In genomic region chr6:26033132-26033941, GRCh38 we compare ENCODE assay signal across 1 cellular context.
TF ChIP-seq lines count a peak whose summit lies in the region.

No MANE protein-coding gene starts in this region.

TF ChIP-seq in HepG2, 621 proteins besides CTCF, POLR2A, EP300 and RAD21 (continued from another document and continues in another):
- TF ChIP-seq PRDM15 (CRISPR knock-in tag; IDR thresholded peaks at IDR 0.05) (no peak), TFDP1 (CRISPR knock-in tag; IDR thresholded peaks at IDR 0.05; ENCODE audit: borderline replicate concordance) (peak; percentile 72; the same call in 1 of the 2 replicates), JDP2 (CRISPR knock-in tag; IDR thresholded peaks at IDR 0.05; ENCODE audit: borderline replicate concordance) (no peak), MXI1 (IDR thresholded peaks at IDR 0.05; ENCODE audit: borderline replicate concordance, low read depth, low read length) (0 out of 3 replicates have a peak, but pooled peaks have one; percentile 26), TCF7L2 (IDR thresholded peaks at IDR 0.05; ENCODE audit: low read depth, low read length) (no peak), SCMH1 (CRISPR knock-in tag; IDR thresholded peaks at IDR 0.05; ENCODE audit: borderline replicate concordance) (no peak), ZSCAN20 (CRISPR knock-in tag; IDR thresholded peaks at IDR 0.05; ENCODE audit: borderline replicate concordance) (0 out of 2 replicates have a peak, but pooled peaks have one; percentile 44), NR1H2 (CRISPR knock-in tag; IDR thresholded peaks at IDR 0.05; ENCODE audit: borderline replicate concordance, low read depth) (no peak), HES4 (CRISPR knock-in tag; IDR thresholded peaks at IDR 0.05; ENCODE audit: borderline replicate concordance) (no peak), ZNF17 (CRISPR knock-in tag; IDR thresholded peaks at IDR 0.05) (no peak), IKZF1 (IDR thresholded peaks at IDR 0.05) (no peak), ZNF549 (CRISPR knock-in tag; IDR thresholded peaks at IDR 0.05) (no peak), HNF1B (CRISPR knock-in tag; IDR thresholded peaks at IDR 0.05) (peak; percentile 79), CAMTA2 (CRISPR knock-in tag; IDR thresholded peaks at IDR 0.05; ENCODE audit: borderline replicate concordance) (peak; percentile 33; the same call in 1 of the 2 replicates), CBFB (CRISPR knock-in tag; IDR thresholded peaks at IDR 0.05) (peak; percentile 68; the same call in 1 of the 2 replicates), ARID3A (IDR thresholded peaks at IDR 0.05; ENCODE audit: low read depth, low read length) (no peak; the same call in none of the 2 replicates), ZNF501 (CRISPR knock-in tag; IDR thresholded peaks at IDR 0.05) (peak; percentile 86), CEBPG (CRISPR knock-in tag; IDR thresholded peaks at IDR 0.05) (0 out of 2 replicates have a peak, but pooled peaks have one; percentile 12), ZNF354B (CRISPR knock-in tag; IDR thresholded peaks at IDR 0.05) (peak; percentile 29; the same call in 1 of the 2 replicates), ZFP91 (CRISPR knock-in tag; IDR thresholded peaks at IDR 0.05; ENCODE audit: borderline replicate concordance) (peak; percentile 87; the same call in 1 of the 2 replicates), CCAR2 (optimal IDR thresholded peaks at IDR 0.05; ENCODE audit: low read depth, low read length) (no peak), ZNF567 (CRISPR knock-in tag; IDR thresholded peaks at IDR 0.05; ENCODE audit: borderline replicate concordance) (no peak), ZNF546 (CRISPR knock-in tag; conservative IDR thresholded peaks at IDR 0.05) (peak; percentile 81; the same call in 1 of the 2 replicates), ZKSCAN5 (CRISPR knock-in tag; IDR thresholded peaks at IDR 0.05) (no peak), ZNF503 (CRISPR knock-in tag; IDR thresholded peaks at IDR 0.05) (no peak), TEAD3 (CRISPR knock-in tag; optimal IDR thresholded peaks at IDR 0.05; ENCODE audit: borderline replicate concordance) (peak; percentile 14), TCF12 (IDR thresholded peaks at IDR 0.05) (no peak), TCF12 (CRISPR knock-in tag; IDR thresholded peaks at IDR 0.05) (peak; percentile 67; the same call in 1 of the 2 replicates), NRL (CRISPR knock-in tag; IDR thresholded peaks at IDR 0.05; ENCODE audit: borderline replicate concordance) (peak; percentile 94; the same call in 1 of the 2 replicates), CCDC6 (CRISPR knock-in tag; IDR thresholded peaks at IDR 0.05) (peak; percentile 96), ZHX1 (CRISPR knock-in tag; IDR thresholded peaks at IDR 0.05; ENCODE audit: low read depth) (0 out of 2 replicates have a peak, but pooled peaks have one; percentile 21), ZXDC (CRISPR knock-in tag; IDR thresholded peaks at IDR 0.05) (peak; percentile 53; the same call in 1 of the 2 replicates), MTA1 (CRISPR knock-in tag; IDR thresholded peaks at IDR 0.05; ENCODE audit: borderline replicate concordance) (peak; percentile 59; the same call in 1 of the 2 replicates), GZF1 (CRISPR knock-in tag; IDR thresholded peaks at IDR 0.05) (peak; percentile 95), ZNF772 (CRISPR knock-in tag; IDR thresholded peaks at IDR 0.05) (peak; percentile 79; the same call in 1 of the 2 replicates), ZFY (CRISPR knock-in tag; IDR thresholded peaks at IDR 0.05) (peak; percentile 55; the same call in 1 of the 2 replicates), ZNF30 (CRISPR knock-in tag; IDR thresholded peaks at IDR 0.05) (no peak), ZKSCAN1 (IDR thresholded peaks at IDR 0.05; ENCODE audit: low read length) (peak; percentile 79), SIX1 (CRISPR knock-in tag; IDR thresholded peaks at IDR 0.05; ENCODE audit: borderline replicate concordance) (no peak), SAFB2 (CRISPR knock-in tag; IDR thresholded peaks at IDR 0.05; ENCODE audit: borderline replicate concordance, low read depth) (peak; percentile 52; the same call in 1 of the 2 replicates), ZNF552 (CRISPR knock-in tag; IDR thresholded peaks at IDR 0.05; ENCODE audit: borderline replicate concordance) (peak; percentile 86), NCOA2 (CRISPR knock-in tag; IDR thresholded peaks at IDR 0.05) (no peak; the same call in none of the 2 replicates), PHF20 (CRISPR knock-in tag; IDR thresholded peaks at IDR 0.05) (no peak; the same call in 1 of the 2 replicates)
- TF ChIP-seq, protein P1, sequence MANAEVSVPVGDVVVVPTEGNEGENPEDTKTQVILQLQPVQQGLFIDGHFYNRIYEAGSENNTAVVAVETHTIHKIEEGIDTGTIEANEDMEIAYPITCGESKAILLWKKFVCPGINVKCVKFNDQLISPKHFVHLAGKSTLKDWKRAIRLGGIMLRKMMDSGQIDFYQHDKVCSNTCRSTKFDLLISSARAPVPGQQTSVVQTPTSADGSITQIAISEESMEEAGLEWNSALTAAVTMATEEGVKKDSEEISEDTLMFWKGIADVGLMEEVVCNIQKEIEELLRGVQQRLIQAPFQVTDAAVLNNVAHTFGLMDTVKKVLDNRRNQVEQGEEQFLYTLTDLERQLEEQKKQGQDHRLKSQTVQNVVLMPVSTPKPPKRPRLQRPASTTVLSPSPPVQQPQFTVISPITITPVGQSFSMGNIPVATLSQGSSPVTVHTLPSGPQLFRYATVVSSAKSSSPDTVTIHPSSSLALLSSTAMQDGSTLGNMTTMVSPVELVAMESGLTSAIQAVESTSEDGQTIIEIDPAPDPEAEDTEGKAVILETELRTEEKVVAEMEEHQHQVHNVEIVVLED (CRISPR knock-in tag; IDR thresholded peaks at IDR 0.05; ENCODE audit: borderline replicate concordance), result peak; percentile 43
